Comparison of ENCODE assay signal across 15 cellular contexts in the genomic region with DNA sequence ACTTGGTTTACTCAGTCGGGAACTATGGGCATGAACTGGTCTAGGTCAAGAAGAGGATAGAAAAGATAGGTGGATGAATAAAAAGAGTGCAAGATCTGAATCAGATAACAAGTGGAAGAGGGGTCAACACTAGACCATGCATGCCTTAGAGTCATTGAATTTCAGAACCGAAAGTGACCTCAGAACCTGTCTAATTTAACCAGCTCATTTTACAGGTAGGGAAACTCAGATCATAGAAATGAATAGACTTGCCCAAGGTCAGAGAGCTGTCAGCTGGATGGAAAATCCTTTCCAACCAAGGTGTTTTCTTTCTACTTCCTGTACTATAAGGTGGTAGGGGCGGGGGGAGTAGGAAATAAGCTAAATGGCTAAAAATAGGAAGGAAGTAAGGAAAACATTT.
"Had no signal": no experiment of that assay in that cellular context is flagged by ENCODE, and none has a peak within 500 bp of the region (broad histone marks: within the 10 kb centered on the region; RNA-seq: fewer than 3 reads in every experiment).

No MANE protein-coding gene starts in this region.

- H3K27ac ChIP-seq: neural progenitor cell, stomach, thoracic aorta had no signal

- H3K9me3 ChIP-seq: stomach, thoracic aorta had no signal

- H3K9ac ChIP-seq: neural progenitor cell had no signal

- H3K27ac Mint-ChIP-seq: activated CD4-positive, alpha-beta memory T cell treated with anti-CD3 and anti-CD28 coated beads for 36 hours; activated naive CD8-positive, alpha-beta T cell treated with anti-CD3 and anti-CD28 coated beads, Interleukin-2, amount 10 ng/mL, durations not matched to agents 7 days and 5 days; activated T-cell treated with anti-CD3 and anti-CD28 coated beads, Interleukin-2, amount 50 U/mL, for 72 hours; endodermal cell; neural progenitor cell had no signal

- H3K9me3 Mint-ChIP-seq: activated CD4-positive, alpha-beta memory T cell treated with anti-CD3 and anti-CD28 coated beads for 36 hours; activated naive CD8-positive, alpha-beta T cell treated with anti-CD3 and anti-CD28 coated beads, Interleukin-2, amount 10 ng/mL, durations not matched to agents 7 days and 5 days; endodermal cell; neural progenitor cell had no signal

- DNase-seq: activated CD4-positive, alpha-beta memory T cell treated with anti-CD3 and anti-CD28 coated beads for 36 hours; activated CD4-positive, alpha-beta T cell treated with anti-CD3 and anti-CD28 coated beads for 1 hour; activated CD8-positive, alpha-beta memory T cell treated with anti-CD3 and anti-CD28 coated beads, Interleukin-2, amount 50 U/mL, for 4 hours; activated naive CD8-positive, alpha-beta T cell treated with anti-CD3 and anti-CD28 coated beads, Interleukin-2, amount 10 ng/mL, durations not matched to agents 7 days and 5 days; activated T-cell treated with anti-CD3 and anti-CD28 coated beads, Interleukin-2, amount 50 U/mL, for 72 hours; anterior cingulate cortex; endodermal cell; erythroblast; hippocampal formation; stimulated activated CD4-positive, alpha-beta T cell treated with anti-CD3 and anti-CD28 coated beads, Interleukin-15, amount 100 ng/mL, for 24 hours; stimulated activated CD4-positive, alpha-beta T cell treated with anti-CD3 and anti-CD28 coated beads, Interleukin-4, amount 100 ng/mL, for 4 hours; stomach had no signal

- ATAC-seq: activated T-cell treated with anti-CD3 and anti-CD28 coated beads, Interleukin-2, amount 50 U/mL, for 72 hours had no signal

- H3K36me3 ChIP-seq: neural progenitor cell, stomach, thoracic aorta had no signal

- H3K4me2 ChIP-seq: neural progenitor cell had no signal

- H3K4me3 Mint-ChIP-seq: activated CD4-positive, alpha-beta memory T cell treated with anti-CD3 and anti-CD28 coated beads for 36 hours; activated naive CD8-positive, alpha-beta T cell treated with anti-CD3 and anti-CD28 coated beads, Interleukin-2, amount 10 ng/mL, durations not matched to agents 7 days and 5 days; activated T-cell treated with anti-CD3 and anti-CD28 coated beads, Interleukin-2, amount 50 U/mL, for 72 hours; endodermal cell; neural progenitor cell had no signal

- FAIRE-seq: bronchial epithelial cell had no signal

- H3K27me3 ChIP-seq: neural progenitor cell, stomach had no signal

- H3K36me3 Mint-ChIP-seq: activated CD4-positive, alpha-beta memory T cell treated with anti-CD3 and anti-CD28 coated beads for 36 hours; activated naive CD8-positive, alpha-beta T cell treated with anti-CD3 and anti-CD28 coated beads, Interleukin-2, amount 10 ng/mL, durations not matched to agents 7 days and 5 days; neural progenitor cell had no signal

- H3K27me3 Mint-ChIP-seq: activated CD4-positive, alpha-beta memory T cell treated with anti-CD3 and anti-CD28 coated beads for 36 hours; activated naive CD8-positive, alpha-beta T cell treated with anti-CD3 and anti-CD28 coated beads, Interleukin-2, amount 10 ng/mL, durations not matched to agents 7 days and 5 days had no signal

- H3K4me3 ChIP-seq: neural progenitor cell, stomach, thoracic aorta had no signal

- H3K4me1 Mint-ChIP-seq: activated naive CD8-positive, alpha-beta T cell treated with anti-CD3 and anti-CD28 coated beads, Interleukin-2, amount 10 ng/mL, durations not matched to agents 7 days and 5 days had no signal

- H2AFZ ChIP-seq: neural progenitor cell had no signal
